Comparison of ENCODE assay signal across 13 cellular contexts in the genomic region with DNA sequence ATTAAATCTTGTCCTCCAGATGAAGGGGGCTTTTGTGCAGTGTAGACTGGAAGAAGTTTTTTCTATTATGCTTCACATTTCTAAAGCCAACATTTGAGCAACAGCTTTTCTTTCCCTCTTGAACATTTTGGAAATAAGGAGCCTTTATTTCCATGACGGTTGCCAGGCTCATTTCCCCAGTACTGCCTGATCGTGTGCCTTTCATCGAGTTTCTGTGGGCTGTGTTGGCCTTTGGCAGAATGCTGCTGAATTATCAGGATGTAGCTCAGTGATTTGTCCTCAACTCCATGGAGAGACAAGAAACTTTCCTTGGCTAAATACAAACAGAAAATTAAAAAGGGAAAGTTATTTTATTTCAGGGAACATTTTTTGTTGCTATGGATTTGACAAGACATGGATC.
DNase-seq lines count a peak whose midpoint lies in the region; ATAC-seq and TF ChIP-seq lines count a peak whose summit lies in the region.
"Had no signal": no experiment of that assay in that cellular context is flagged by ENCODE, and none has a peak within 500 bp of the region (broad histone marks: within the 10 kb centered on the region; RNA-seq: fewer than 3 reads in every experiment).

No MANE protein-coding gene starts in this region.

- no peaks in the 10 kb centered on the region for H3K27me3 Mint-ChIP-seq in activated T-cell treated with anti-CD3 and anti-CD28 coated beads, Interleukin-2, amount 50 U/mL, for 72 hours (ENCODE audit: low read depth)

- H3K36me3 Mint-ChIP-seq in activated T-cell treated with anti-CD3 and anti-CD28 coated beads, Interleukin-2, amount 50 U/mL, for 72 hours (ENCODE audit: insufficient read depth in 2 of 2): peaks cover 0 to 2% of the 10 kb centered on the region in 2 donors
- H3K36me3 Mint-ChIP-seq: CD14-positive monocyte; CD8-positive, alpha-beta T cell had no signal

- H3K27ac ChIP-seq in caudate nucleus (ENCODE audit: low read depth, low read length) (peak overlapping the region; percentile 31), mesendoderm (ENCODE audit: low read depth, low read length) (no peak overlapping the region), dorsolateral prefrontal cortex (peak overlapping the region in 2 of 59 donors; percentile 6 to 8)

- no peak overlapping the region for H4K5ac ChIP-seq in mesendoderm (ENCODE audit: low read length)

- H3K79me2 ChIP-seq in mesendoderm (ENCODE audit: control insufficient read depth, insufficient read depth, low read length): no peaks in the 10 kb centered on the region

- H3K4ac ChIP-seq in mesendoderm (ENCODE audit: low read depth, low read length): no peak overlapping the region

- peaks cover 9 to 22% of the 10 kb centered on the region in 2 donors for H3K9me3 Mint-ChIP-seq in activated T-cell treated with anti-CD3 and anti-CD28 coated beads, Interleukin-2, amount 50 U/mL, for 72 hours

- no peak overlapping the region for H3K56ac ChIP-seq in mesendoderm (ENCODE audit: low read length)

- whole genome bisulfite sequencing in mesendoderm (ENCODE audit: extremely low coverage, insufficient coverage, low lambda C conversion rate): no CpG with 5 or more reads among the region's 3 CpGs

- no peak overlapping the region for H3K23ac ChIP-seq in mesendoderm (ENCODE audit: low read length)

- H3K79me1 ChIP-seq in mesendoderm (ENCODE audit: low read length): no peaks in the 10 kb centered on the region

- H4K8ac ChIP-seq in mesendoderm (ENCODE audit: low read depth, low read length): no peak overlapping the region

- intact Hi-C loops in left ventricle myocardium superior (cut with micrococcal nuclease): no loop called here
- intact Hi-C loops in Right ventricle myocardium superior (cut with DNase I): no loop called here
- intact Hi-C loops in dorsolateral prefrontal cortex (cut with DNase I): no loop called here

- ATAC-seq in left ventricle myocardium superior (peak; percentile 44), Right ventricle myocardium superior (ENCODE audit: poor library complexity) (no peak)
- no peak for ATAC-seq in activated T-cell treated with anti-CD3 and anti-CD28 coated beads, Interleukin-2, amount 50 U/mL, for 72 hours (replicated peaks in 1 of 2)
- ATAC-seq: CD8-positive, alpha-beta T cell; HCT116; HepG2 had no signal

- H3K4me2 ChIP-seq in mesendoderm (ENCODE audit: low read length): no peak overlapping the region

- H3K4me3 ChIP-seq in mesendoderm (ENCODE audit: low read length) (no peak overlapping the region), dorsolateral prefrontal cortex (no peak overlapping the region)

- no peak overlapping the region for H2BK15ac ChIP-seq in mesendoderm (replicated peaks; ENCODE audit: low read depth)

- H3K27me3 ChIP-seq in mesendoderm (ENCODE audit: insufficient read depth, low read length, poor library complexity): no peaks in the 10 kb centered on the region
- no peaks in the 10 kb centered on the region for H3K27me3 ChIP-seq in dorsolateral prefrontal cortex

- H3K4me1 Mint-ChIP-seq in activated T-cell treated with anti-CD3 and anti-CD28 coated beads, Interleukin-2, amount 50 U/mL, for 72 hours (ENCODE audit: low read depth): no peaks in the 10 kb centered on the region
- H3K4me1 Mint-ChIP-seq: CD14-positive monocyte had no signal

- no peak for TF ChIP-seq CTCF in dorsolateral prefrontal cortex (IDR thresholded peaks at IDR 0.05 in 54 of 56, conservative IDR thresholded peaks at IDR 0.05 in 2 of 56; ENCODE audit: low read depth in 1 of 56, partially characterized antibody in 56 of 56)

- no peaks in the 10 kb centered on the region for H3K4me1 ChIP-seq in mesendoderm (ENCODE audit: control insufficient read depth, low read depth, low read length)

- no peak overlapping the region for H2BK5ac ChIP-seq in mesendoderm (ENCODE audit: low read length)

- H3K36me3 ChIP-seq in mesendoderm (ENCODE audit: control insufficient read depth, insufficient read depth, low read length): no peaks in the 10 kb centered on the region

- H2AK5ac ChIP-seq in mesendoderm (ENCODE audit: low read length): no peak overlapping the region

- H3K27ac Mint-ChIP-seq in activated T-cell treated with anti-CD3 and anti-CD28 coated beads, Interleukin-2, amount 50 U/mL, for 72 hours: no peak overlapping the region
- H3K27ac Mint-ChIP-seq: CD14-positive monocyte; CD8-positive, alpha-beta T cell had no signal

- no peak for DNase-seq in left ventricle myocardium superior
- no peak for DNase-seq in Right ventricle myocardium superior
- peak in 12 of 61 donors; percentile 2 to 72 (median 8) for DNase-seq in caudate nucleus (lab: John Stamatoyannopoulos, UW)
- DNase-seq in mesendoderm: no peak
- DNase-seq in superior temporal gyrus (ENCODE audit: extremely low spot score): peak; percentile 16
- DNase-seq in activated T-cell treated with anti-CD3 and anti-CD28 coated beads, Interleukin-2, amount 50 U/mL, for 72 hours: no peak
- DNase-seq in dorsolateral prefrontal cortex: no peak
- no peak for DNase-seq in cerebellar cortex (ENCODE audit: low spot score)
- DNase-seq: CD8-positive, alpha-beta T cell; COR-L47 had no signal

- H2BK120ac ChIP-seq in mesendoderm (ENCODE audit: low read depth, low read length): peak overlapping the region; percentile 82

- no peak overlapping the region for H3K9ac ChIP-seq in mesendoderm (ENCODE audit: low read length)

- H3K4me3 Mint-ChIP-seq in activated T-cell treated with anti-CD3 and anti-CD28 coated beads, Interleukin-2, amount 50 U/mL, for 72 hours: no peak overlapping the region
- H3K4me3 Mint-ChIP-seq: CD14-positive monocyte; CD8-positive, alpha-beta T cell had no signal

- H3K18ac ChIP-seq in mesendoderm (ENCODE audit: low read length): no peak overlapping the region
